In the genomic region with DNA sequence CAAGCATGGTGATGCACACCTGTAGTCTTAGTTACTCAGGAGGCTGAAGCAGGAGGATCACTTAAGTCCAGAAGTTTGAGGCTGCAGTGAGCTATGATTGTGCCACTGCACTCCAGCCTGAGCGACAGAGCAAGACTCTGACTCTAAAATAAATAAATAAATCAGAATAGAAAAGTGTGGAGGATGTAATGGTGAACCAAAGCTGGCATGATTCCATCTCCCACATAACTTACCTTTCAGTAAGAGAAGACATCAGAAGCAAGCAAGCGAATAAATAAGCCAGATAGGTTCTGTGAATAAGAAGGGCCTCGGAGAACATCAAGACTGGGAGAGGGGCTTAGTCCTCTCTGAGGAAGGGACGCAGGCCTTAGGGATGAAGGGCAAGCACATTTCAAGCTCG, we compare ENCODE assay signal across 15 cellular contexts. TPM values are rescaled to one million over a fixed set of nuclear protein-coding genes. Genes with fewer than 3 reads are reported as not detected.
DNase-seq lines count a peak whose midpoint lies in the region; ATAC-seq and TF ChIP-seq lines count a peak whose summit lies in the region.
"Had no signal": no experiment of that assay in that cellular context is flagged by ENCODE, and none has a peak within 500 bp of the region (broad histone marks: within the 10 kb centered on the region; RNA-seq: fewer than 3 reads in every experiment).

No MANE protein-coding gene starts in this region.

- H3K4me3 ChIP-seq in fibroblast of lung (replicated peaks in 1 of 4; ENCODE audit: control extremely low read depth in 1 of 4, insufficient read depth in 1 of 4, low read depth in 3 of 4, low read length in 4 of 4) (no peak overlapping the region), prostate gland (no peak overlapping the region)

- H3K27ac ChIP-seq in RWPE1 (peak overlapping the region; percentile 98), fibroblast of lung (ENCODE audit: insufficient read depth, low read length) (peak overlapping the region; percentile 88), prostate gland (peak overlapping the region; percentile 48 to 57)
- H3K27ac ChIP-seq: KMS-11 had no signal

- H3K79me2 ChIP-seq in fibroblast of lung (ENCODE audit: control insufficient read depth, insufficient read depth, low read length) = no peaks in the 10 kb centered on the region

- no peak overlapping the region for H3K4me2 ChIP-seq in fibroblast of lung (ENCODE audit: extremely low read depth, insufficient read depth, low read length)
- H3K4me2 ChIP-seq: KMS-11 had no signal

- H3K4me3 Mint-ChIP-seq in stimulated activated effector memory CD8-positive, alpha-beta T cell treated with anti-CD3 and anti-CD28 coated beads, Interleukin-12 subunit alpha, Interleukin-12 subunit beta, amount 100 ng/mL, for 72 hours = no peak overlapping the region
- H3K4me3 Mint-ChIP-seq: activated CD4-positive, alpha-beta T cell treated with anti-CD3 and anti-CD28 coated beads, Interleukin-2, amount 10 ng/mL, durations not matched to agents 24 days and 14 days; activated naive CD8-positive, alpha-beta T cell treated with anti-CD3 and anti-CD28 coated beads for 36 hours; T-helper 1 cell treated with Interleukin-12 subunit alpha and Interleukin-12 subunit beta and Interleukin-4 antibody, amounts not matched to agents 30 μg/mL and 1 μg/mL, for 36 hours had no signal

- CTCF ChIA-PET in RWPE1 (lab: Yijun Ruan, JAX) = interaction anchor here (0.7 to 1.3 kb wide), 2 partner anchors 14 to 167 kb away, joined by 4 to 6 read pairs; no protein-coding TSS in a partner anchor

- ATAC-seq in HG02970 (IDR thresholded peaks at IDR 0.05; ENCODE audit: low FRiP score, unreplicated experiment) = no peak
- no peak for ATAC-seq in stimulated activated effector memory CD8-positive, alpha-beta T cell treated with anti-CD3 and anti-CD28 coated beads, Interleukin-12 subunit alpha, Interleukin-12 subunit beta, amount 100 ng/mL, for 72 hours

- in situ Hi-C loops in Caki2 (cut with HindIII; ENCODE audit: low pct_unique_long_range_greater_than_20kb, low sequenced_read_pairs) = loop anchor here (25.0 kb wide), 1 partner anchor 457 kb away; the partner anchor contains the start of gene IRF2BP2

- TF ChIP-seq CTCF in RWPE1 (conservative IDR thresholded peaks at IDR 0.05; ENCODE audit: low read depth) (no peak), fibroblast of lung (conservative IDR thresholded peaks at IDR 0.05 in 1 of 2, IDR thresholded peaks at IDR 0.05 in 1 of 2; ENCODE audit: low read depth in 1 of 2, low read length in 2 of 2) (no peak), prostate gland (IDR thresholded peaks at IDR 0.05) (no peak)

- WGBS in prostate gland = 83% methylated on average over 5 of the region's 5 CpGs

- no peaks in the 10 kb centered on the region for H3K27me3 ChIP-seq in fibroblast of lung (ENCODE audit: control insufficient read depth, insufficient read depth, low read length)
- H3K27me3 ChIP-seq in prostate gland (replicated peaks; ENCODE audit: insufficient read depth) = no peaks in the 10 kb centered on the region

- H4K20me1 ChIP-seq in fibroblast of lung (ENCODE audit: control insufficient read depth, extremely low read depth, insufficient read depth, low read length) = no peaks in the 10 kb centered on the region

- intact Hi-C loops in prostate gland (cut with DNase I) = no loop called here

- H3K36me3 Mint-ChIP-seq in stimulated activated effector memory CD8-positive, alpha-beta T cell treated with anti-CD3 and anti-CD28 coated beads, Interleukin-12 subunit alpha, Interleukin-12 subunit beta, amount 100 ng/mL, for 72 hours = no peaks in the 10 kb centered on the region
- H3K36me3 Mint-ChIP-seq: activated naive CD8-positive, alpha-beta T cell treated with anti-CD3 and anti-CD28 coated beads for 36 hours had no signal

- H3K9ac ChIP-seq in fibroblast of lung (ENCODE audit: insufficient read depth, low read length) = peak overlapping the region; percentile 41
- H3K9ac ChIP-seq: KMS-11 had no signal

- H3K4me1 Mint-ChIP-seq in stimulated activated effector memory CD8-positive, alpha-beta T cell treated with anti-CD3 and anti-CD28 coated beads, Interleukin-12 subunit alpha, Interleukin-12 subunit beta, amount 100 ng/mL, for 72 hours = peaks cover 27% of the 10 kb centered on the region

- H3K4me1 ChIP-seq in fibroblast of lung (ENCODE audit: control insufficient read depth, extremely low read depth, insufficient read depth, low read length) (peaks cover 28% of the 10 kb centered on the region), prostate gland (replicated peaks) (peaks cover 5% of the 10 kb centered on the region)

- no peak overlapping the region for H2AFZ ChIP-seq in fibroblast of lung (ENCODE audit: low read length)

- no peaks in the 10 kb centered on the region for H3K9me3 Mint-ChIP-seq in stimulated activated effector memory CD8-positive, alpha-beta T cell treated with anti-CD3 and anti-CD28 coated beads, Interleukin-12 subunit alpha, Interleukin-12 subunit beta, amount 100 ng/mL, for 72 hours
- H3K9me3 Mint-ChIP-seq: activated CD4-positive, alpha-beta T cell treated with anti-CD3 and anti-CD28 coated beads, Interleukin-2, amount 10 ng/mL, durations not matched to agents 24 days and 14 days; activated naive CD8-positive, alpha-beta T cell treated with anti-CD3 and anti-CD28 coated beads for 36 hours; T-helper 1 cell treated with Interleukin-12 subunit alpha and Interleukin-12 subunit beta and Interleukin-4 antibody, amounts not matched to agents 30 μg/mL and 1 μg/mL, for 36 hours had no signal

- peak; percentile 64 for DNase-seq in Caki2 (ENCODE audit: low read depth)
- DNase-seq in RWPE1 (ENCODE audit: low spot score) = no peak
- DNase-seq in fibroblast of lung (ENCODE audit: low read depth in 2 of 2) = no peak
- DNase-seq in prostate gland (ENCODE audit: low spot score) = no peak
- DNase-seq in NCI-H2227 (lab: John Stamatoyannopoulos, UW; ENCODE audit: unreplicated experiment) = no peak
- no peak for DNase-seq in stimulated activated effector memory CD8-positive, alpha-beta T cell treated with anti-CD3 and anti-CD28 coated beads, Interleukin-12 subunit alpha, Interleukin-12 subunit beta, amount 100 ng/mL, for 72 hours (ENCODE audit: low spot score in 2 of 2)
- DNase-seq in NCI-H1092 treated with DMSO at 0.1 percent for 48 hours (lab: John Stamatoyannopoulos, UW) = no peak
- DNase-seq: activated CD4-positive, alpha-beta T cell treated with anti-CD3 and anti-CD28 coated beads, Interleukin-2, amount 10 ng/mL, durations not matched to agents 24 days and 14 days; activated naive CD8-positive, alpha-beta T cell treated with anti-CD3 and anti-CD28 coated beads for 36 hours; HCEC 1CT; NCI-H524; stimulated activated CD4-positive, alpha-beta T cell treated with anti-CD3 and anti-CD28 coated beads, Interleukin-12 subunit alpha, Interleukin-12 subunit beta, amount 100 ng/mL, for 4 hours had no signal

- no peaks in the 10 kb centered on the region for H3K36me3 ChIP-seq in fibroblast of lung (ENCODE audit: control insufficient read depth, insufficient read depth, low read length)
- no peaks in the 10 kb centered on the region for H3K36me3 ChIP-seq in prostate gland

- POLR2A ChIA-PET in RWPE1 (lab: Yijun Ruan, JAX; ENCODE audit: low non-redundant PET) = no interaction called here

- TF ChIP-seq POLR2A in prostate gland (IDR thresholded peaks at IDR 0.05) = no peak

- H3K9me3 ChIP-seq in fibroblast of lung (ENCODE audit: control insufficient read depth, insufficient read depth, low read depth, low read length) (no peaks in the 10 kb centered on the region), prostate gland (no peaks in the 10 kb centered on the region)

- no peak overlapping the region for H3K27ac Mint-ChIP-seq in stimulated activated effector memory CD8-positive, alpha-beta T cell treated with anti-CD3 and anti-CD28 coated beads, Interleukin-12 subunit alpha, Interleukin-12 subunit beta, amount 100 ng/mL, for 72 hours
- H3K27ac Mint-ChIP-seq: activated naive CD8-positive, alpha-beta T cell treated with anti-CD3 and anti-CD28 coated beads for 36 hours; T-helper 1 cell treated with Interleukin-12 subunit alpha and Interleukin-12 subunit beta and Interleukin-4 antibody, amounts not matched to agents 30 μg/mL and 1 μg/mL, for 36 hours had no signal

RNA-seq across cellular contexts. Expression of gene TOMM20, which starts 59.5 kb away (rescaled TPM):
- total RNA-seq in Caki2 (2014; rRNA removed; shearing (Covaris generic); ENCODE audit: low replicate concordance) = 104 and 111 TPM in 2 replicates
- total RNA-seq in fibroblast of lung = 85.5 and 92.7 TPM in 2 replicates
- polyA plus RNA-seq in fibroblast of lung = 95.1 and 111 TPM in 2 replicates
- polyA plus RNA-seq in fibroblast of lung (2012) = 97.4 and 104 TPM in 2 replicates
- 23.2 and 53.4 TPM in 2 replicates for polyA minus RNA-seq in fibroblast of lung (ENCODE audit: low replicate concordance)
- total RNA-seq in prostate gland = 100 to 1,000 TPM in 1 of 2 donors, 10 to 100 TPM in 1; 77.1 to 135 TPM
